In genomic region chrX:75603833-75604232, GRCh38 we compare ENCODE assay signal across 9 cellular contexts.
DNase-seq lines count a peak whose midpoint lies in the region; TF ChIP-seq lines count a peak whose summit lies in the region.
"Had no signal": no experiment of that assay in that cellular context is flagged by ENCODE, and none has a peak within 500 bp of the region (broad histone marks: within the 10 kb centered on the region; RNA-seq: fewer than 3 reads in every experiment).

No MANE protein-coding gene starts in this region.

- no peak for DNase-seq in AG04449 (ENCODE audit: low read depth, low spot score)
- peak; percentile 0 for DNase-seq in NCI-H2171 (lab: John Stamatoyannopoulos, UW)
- peak; percentile 24 to 33 for DNase-seq in cardiac fibroblast (ENCODE audit: low read depth in 2 of 2)
- no peak for DNase-seq in mesothelial cell of epicardium (ENCODE audit: low spot score in 2 of 2, unreplicated experiment in 2 of 2)
- no peak for DNase-seq in posterior vena cava (ENCODE audit: low spot score)
- DNase-seq in 8988T, result no peak
- no peak for DNase-seq in activated naive CD8-positive, alpha-beta T cell treated with anti-CD3 and anti-CD28 coated beads for 36 hours

- no peak overlapping the region for H3K27ac Mint-ChIP-seq in mesothelial cell of epicardium
- H3K27ac Mint-ChIP-seq in activated naive CD8-positive, alpha-beta T cell treated with anti-CD3 and anti-CD28 coated beads for 36 hours, result no peak overlapping the region
- H3K27ac Mint-ChIP-seq: activated naive CD4-positive, alpha-beta T cell treated with anti-CD3 and anti-CD28 coated beads, Interleukin-2, amount 50 U/mL, for 24 hours had no signal

- H3K27me3 Mint-ChIP-seq in mesothelial cell of epicardium (ENCODE audit: low read depth), result no peaks in the 10 kb centered on the region
- no peaks in the 10 kb centered on the region for H3K27me3 Mint-ChIP-seq in activated naive CD8-positive, alpha-beta T cell treated with anti-CD3 and anti-CD28 coated beads for 36 hours

- no peaks in the 10 kb centered on the region for H3K4me1 Mint-ChIP-seq in mesothelial cell of epicardium
- no peaks in the 10 kb centered on the region for H3K4me1 Mint-ChIP-seq in activated naive CD8-positive, alpha-beta T cell treated with anti-CD3 and anti-CD28 coated beads for 36 hours
- H3K4me1 Mint-ChIP-seq: activated naive CD4-positive, alpha-beta T cell treated with anti-CD3 and anti-CD28 coated beads, Interleukin-2, amount 50 U/mL, for 24 hours had no signal

- no peak overlapping the region for H3K4me3 Mint-ChIP-seq in mesothelial cell of epicardium
- no peak overlapping the region for H3K4me3 Mint-ChIP-seq in activated naive CD8-positive, alpha-beta T cell treated with anti-CD3 and anti-CD28 coated beads for 36 hours
- H3K4me3 Mint-ChIP-seq: activated naive CD4-positive, alpha-beta T cell treated with anti-CD3 and anti-CD28 coated beads, Interleukin-2, amount 50 U/mL, for 24 hours had no signal

- POLR2A ChIA-PET in AG04449 (lab: Yijun Ruan, JAX), result no interaction called here

- H3K4me3 ChIP-seq in AG04449 (ENCODE audit: low read depth, low read length), result no peak overlapping the region
- H3K4me3 ChIP-seq in cardiac fibroblast (replicated peaks in 1 of 2; ENCODE audit: low read depth in 2 of 2, low read length in 2 of 2), result no peak overlapping the region

- peaks cover 28% of the 10 kb centered on the region for H3K9me3 Mint-ChIP-seq in mesothelial cell of epicardium
- peaks cover 5% of the 10 kb centered on the region for H3K9me3 Mint-ChIP-seq in activated naive CD8-positive, alpha-beta T cell treated with anti-CD3 and anti-CD28 coated beads for 36 hours
- H3K9me3 Mint-ChIP-seq: activated naive CD4-positive, alpha-beta T cell treated with anti-CD3 and anti-CD28 coated beads, Interleukin-2, amount 50 U/mL, for 24 hours had no signal

- CTCF ChIA-PET in AG04449 (lab: Yijun Ruan, JAX), result no interaction called here

- H3K36me3 Mint-ChIP-seq in mesothelial cell of epicardium, result no peaks in the 10 kb centered on the region
- no peaks in the 10 kb centered on the region for H3K36me3 Mint-ChIP-seq in activated naive CD8-positive, alpha-beta T cell treated with anti-CD3 and anti-CD28 coated beads for 36 hours
- H3K36me3 Mint-ChIP-seq: activated naive CD4-positive, alpha-beta T cell treated with anti-CD3 and anti-CD28 coated beads, Interleukin-2, amount 50 U/mL, for 24 hours had no signal

- TF ChIP-seq CTCF in AG04449 (IDR thresholded peaks at IDR 0.05; ENCODE audit: insufficient read depth, low read length, missing control alignments) (peak; percentile 27), GM12873 (IDR thresholded peaks at IDR 0.05; ENCODE audit: insufficient read depth, low read depth, low read length, missing control alignments) (peak; percentile 59), cardiac fibroblast (IDR thresholded peaks at IDR 0.05; ENCODE audit: low read depth, low read length) (peak; percentile 28), mesothelial cell of epicardium (IDR thresholded peaks at IDR 0.05; ENCODE audit: unreplicated experiment) (peak; percentile 64)

- intact Hi-C loops in posterior vena cava (cut with DNase I), result no loop called here

Comparison
In these comparisons a context has a peak if more than half of its experiments do, and no peak if none do; other contexts are left out.
1. DNase-seq: peak in NCI-H2171 (single experiment) and cardiac fibroblast (2 of 2); none in AG04449 (single experiment), mesothelial cell of epicardium (0 of 2), posterior vena cava (single experiment), 8988T (single experiment) and activated naive CD8-positive, alpha-beta T cell treated with anti-CD3 and anti-CD28 coated beads for 36 hours (single experiment).
2. Peak in every context shown above with its lines, with median percentiles within 50 percentile points of each other: CTCF ChIP-seq.